ENCODE assay signal across 17 cellular contexts in the genomic region with DNA sequence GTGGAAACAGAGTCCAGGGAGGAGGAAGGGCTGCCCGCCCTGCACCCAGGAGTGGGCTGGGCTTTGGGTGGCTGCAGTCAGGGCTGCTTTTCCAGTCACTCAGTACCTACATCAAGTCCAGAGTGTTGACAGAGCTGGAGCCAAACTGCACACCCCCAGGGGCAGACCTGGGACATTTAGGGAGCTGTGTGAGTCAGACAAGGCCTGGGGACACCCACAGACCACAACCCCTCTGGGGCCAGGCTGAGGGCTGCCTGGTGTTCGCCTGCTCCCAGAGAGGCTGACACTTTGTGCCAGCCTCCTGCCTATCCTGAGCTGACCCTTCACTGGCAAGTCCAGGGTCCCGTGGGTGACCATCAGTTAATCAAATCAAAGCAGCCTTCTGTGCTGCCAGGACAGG.
DNase-seq lines count a peak whose midpoint lies in the region; ATAC-seq and TF ChIP-seq lines count a peak whose summit lies in the region.
"Had no signal": no experiment of that assay in that cellular context is flagged by ENCODE, and none has a peak within 500 bp of the region (broad histone marks: within the 10 kb centered on the region; RNA-seq: fewer than 3 reads in every experiment).

No MANE protein-coding gene starts in this region.

- no peaks in the 10 kb centered on the region for H3K9me2 ChIP-seq in OCI-LY1 (ENCODE audit: low read depth, low read length)

- CTCF ChIA-PET in Calu3 (lab: Charles Lee): no interaction called here

- H3K27ac ChIP-seq in OCI-LY1 (ENCODE audit: low read depth, low read length, poor library complexity, severe bottlenecking): peak overlapping the region; percentile 59
- H3K27ac ChIP-seq: colonic mucosa, esophagus muscularis mucosa, left ventricle myocardium inferior, SJCRH30, upper lobe of left lung had no signal

- ATAC-seq in activated CD4-positive, CD25-positive, alpha-beta regulatory T cell treated with anti-CD3 and anti-CD28 coated beads, Interleukin-2, amount 50 U/mL, for 24 hours: no peak

- no peaks in the 10 kb centered on the region; the same call in 1 of the 2 replicates for H3K36me3 ChIP-seq in OCI-LY1 (ENCODE audit: insufficient read depth, low read length)
- H3K36me3 ChIP-seq: colonic mucosa, esophagus muscularis mucosa, left ventricle myocardium inferior, SJCRH30, upper lobe of left lung had no signal

- H3K9me3 ChIP-seq in OCI-LY1 (ENCODE audit: low read length): no peaks in the 10 kb centered on the region
- H3K9me3 ChIP-seq: colonic mucosa, esophagus muscularis mucosa, left ventricle myocardium inferior, SJCRH30, upper lobe of left lung had no signal

- no peaks in the 10 kb centered on the region for H3F3A ChIP-seq in OCI-LY1 (ENCODE audit: insufficient read depth, low read length)

- peaks cover 3% of the 10 kb centered on the region for H3K36me3 Mint-ChIP-seq in activated T-helper 1 cell treated with anti-CD3 and anti-CD28 coated beads, Interleukin-12 subunit alpha, Interleukin-12 subunit beta, Interleukin-2, Interleukin-4 antibody, amounts not matched to agents 30 ng/mL and 10 ng/mL and 1 ng/mL, durations not matched to agents 14 hours and 24 hours and 36 hours (ENCODE audit: low read depth)
- H3K36me3 Mint-ChIP-seq in Calu3 (ENCODE audit: insufficient read depth, unreplicated experiment): no peaks in the 10 kb centered on the region

- H3K27me3 Mint-ChIP-seq in activated T-helper 1 cell treated with anti-CD3 and anti-CD28 coated beads, Interleukin-12 subunit alpha, Interleukin-12 subunit beta, Interleukin-2, Interleukin-4 antibody, amounts not matched to agents 30 ng/mL and 10 ng/mL and 1 ng/mL, durations not matched to agents 14 hours and 24 hours and 36 hours (ENCODE audit: insufficient read depth): no peaks in the 10 kb centered on the region
- H3K27me3 Mint-ChIP-seq in Calu3 (ENCODE audit: unreplicated experiment): no peaks in the 10 kb centered on the region

- peak overlapping the region; percentile 24; the same call in 1 of the 2 replicates for H3K9ac ChIP-seq in OCI-LY1 (ENCODE audit: low read length)

- no TSS peak for BruUV-seq in Calu3 (replicated peaks; lab: Mats Ljungman, UMichigan)

- no peak for TF ChIP-seq POLR2A in lower leg skin (IDR thresholded peaks at IDR 0.05)

- H3K27ac Mint-ChIP-seq in activated T-helper 1 cell treated with anti-CD3 and anti-CD28 coated beads, Interleukin-12 subunit alpha, Interleukin-12 subunit beta, Interleukin-2, Interleukin-4 antibody, amounts not matched to agents 30 ng/mL and 10 ng/mL and 1 ng/mL, durations not matched to agents 14 hours and 24 hours and 36 hours: peak overlapping the region; percentile 81
- no peak overlapping the region for H3K27ac Mint-ChIP-seq in Calu3 (ENCODE audit: unreplicated experiment)

- 68 to 81% methylated on average over 2 to 3 of the region's 3 CpGs for WGBS in lower leg skin, 2 donors

- H4K20me1 ChIP-seq in OCI-LY1 (ENCODE audit: insufficient read depth, low read length): no peaks in the 10 kb centered on the region

- H3K4me3 Mint-ChIP-seq in activated T-helper 1 cell treated with anti-CD3 and anti-CD28 coated beads, Interleukin-12 subunit alpha, Interleukin-12 subunit beta, Interleukin-2, Interleukin-4 antibody, amounts not matched to agents 30 ng/mL and 10 ng/mL and 1 ng/mL, durations not matched to agents 14 hours and 24 hours and 36 hours: peak overlapping the region; percentile 39
- H3K4me3 Mint-ChIP-seq in Calu3 (ENCODE audit: low read depth, unreplicated experiment): no peak overlapping the region

- TF ChIP-seq CTCF in OCI-LY1 (IDR thresholded peaks at IDR 0.05; ENCODE audit: low read length): no peak
- TF ChIP-seq CTCF in Calu3 (IDR thresholded peaks at IDR 0.05; ENCODE audit: unreplicated experiment): no peak
- TF ChIP-seq CTCF in lower leg skin (IDR thresholded peaks at IDR 0.05): no peak

- peaks cover 73% of the 10 kb centered on the region for H3K4me1 Mint-ChIP-seq in activated T-helper 1 cell treated with anti-CD3 and anti-CD28 coated beads, Interleukin-12 subunit alpha, Interleukin-12 subunit beta, Interleukin-2, Interleukin-4 antibody, amounts not matched to agents 30 ng/mL and 10 ng/mL and 1 ng/mL, durations not matched to agents 14 hours and 24 hours and 36 hours (ENCODE audit: low read depth)
- H3K4me1 Mint-ChIP-seq in Calu3 (ENCODE audit: low read depth, unreplicated experiment): peaks cover 19% of the 10 kb centered on the region

- H3K79me2 ChIP-seq in OCI-LY1 (ENCODE audit: insufficient read depth, low read length): no peaks in the 10 kb centered on the region

- no peaks in the 10 kb centered on the region for H3K9me3 Mint-ChIP-seq in activated T-helper 1 cell treated with anti-CD3 and anti-CD28 coated beads, Interleukin-12 subunit alpha, Interleukin-12 subunit beta, Interleukin-2, Interleukin-4 antibody, amounts not matched to agents 30 ng/mL and 10 ng/mL and 1 ng/mL, durations not matched to agents 14 hours and 24 hours and 36 hours
- H3K9me3 Mint-ChIP-seq in Calu3 (ENCODE audit: low read depth, unreplicated experiment): no peaks in the 10 kb centered on the region

- H2AFZ ChIP-seq in OCI-LY1 (ENCODE audit: low read length): no peak overlapping the region

- H3K4me3 ChIP-seq in OCI-LY1 (ENCODE audit: low read depth, low read length, poor library complexity, severe bottlenecking) (no peak overlapping the region), lower leg skin (ENCODE audit: low read depth, poor library complexity, severe bottlenecking) (no peak overlapping the region)
- H3K4me3 ChIP-seq: colonic mucosa, esophagus muscularis mucosa, left ventricle myocardium inferior, SJCRH30, upper lobe of left lung had no signal

- H3K27me3 ChIP-seq in OCI-LY1 (ENCODE audit: insufficient read depth, low read length): no peaks in the 10 kb centered on the region
- H3K27me3 ChIP-seq: colonic mucosa, esophagus muscularis mucosa, SJCRH30, upper lobe of left lung had no signal

- peak; percentile 35 for DNase-seq in activated CD4-positive, CD25-positive, alpha-beta regulatory T cell treated with anti-CD3 and anti-CD28 coated beads, Interleukin-2, amount 50 U/mL, for 72 hours
- peak; percentile 8 for DNase-seq in activated T-helper 1 cell treated with anti-CD3 and anti-CD28 coated beads, Interleukin-12 subunit alpha, Interleukin-12 subunit beta, Interleukin-2, Interleukin-4 antibody, amounts not matched to agents 30 ng/mL and 10 ng/mL and 1 ng/mL, durations not matched to agents 14 hours and 24 hours and 36 hours (ENCODE audit: low spot score)
- DNase-seq in stimulated activated CD4-positive, alpha-beta T cell treated with anti-CD3 and anti-CD28 coated beads, Interleukin-2, amount 100 ng/mL, for 24 hours: peak; percentile 37 to 46
- DNase-seq in Calu3 (no peak), lower leg skin (ENCODE audit: low spot score in 2 of 2) (no peak), posterior cingulate gyrus (no peak)
- DNase-seq: amniotic stem cell, colonic mucosa, KG1, left ventricle myocardium inferior, NCI-H1930, NCI-H774, upper lobe of left lung had no signal

- intact Hi-C loops in activated T-helper 1 cell treated with anti-CD3 and anti-CD28 coated beads, Interleukin-12 subunit alpha, Interleukin-12 subunit beta, Interleukin-2, Interleukin-4 antibody, amounts not matched to agents 30 ng/mL and 10 ng/mL and 1 ng/mL, durations not matched to agents 14 hours and 24 hours and 36 hours (cut with micrococcal nuclease): loop anchor here (5.0 to 10.0 kb wide), 3 partner anchors 430 to 1055 kb away; partner anchors contain the start of gene MID1IP1
- intact Hi-C loops in Calu3 (cut with micrococcal nuclease; ENCODE audit: unreplicated experiment) (no loop called here), lower leg skin (cut with DNase I; ENCODE audit: low total_unique reads) (no loop called here), posterior cingulate gyrus (cut with DNase I) (no loop called here)

- peaks cover 88% of the 10 kb centered on the region for H3K4me1 ChIP-seq in OCI-LY1 (ENCODE audit: insufficient read depth, low read length, severe bottlenecking)
- H3K4me1 ChIP-seq: colonic mucosa had no signal

- peak overlapping the region; percentile 6; the same call in 1 of the 2 replicates for H3K4me2 ChIP-seq in OCI-LY1 (ENCODE audit: low read length)

Comparison
In these comparisons a context has a peak if more than half of its experiments do, and no peak if none do; other contexts are left out.
1. DNase-seq: peak in activated CD4-positive, CD25-positive, alpha-beta regulatory T cell treated with anti-CD3 and anti-CD28 coated beads, Interleukin-2, amount 50 U/mL, for 72 hours (single experiment), activated T-helper 1 cell treated with anti-CD3 and anti-CD28 coated beads, Interleukin-12 subunit alpha, Interleukin-12 subunit beta, Interleukin-2, Interleukin-4 antibody, amounts not matched to agents 30 ng/mL and 10 ng/mL and 1 ng/mL, durations not matched to agents 14 hours and 24 hours and 36 hours (single experiment) and stimulated activated CD4-positive, alpha-beta T cell treated with anti-CD3 and anti-CD28 coated beads, Interleukin-2, amount 100 ng/mL, for 24 hours (2 of 2); none in Calu3 (single experiment), lower leg skin (0 of 2) and posterior cingulate gyrus (0 of 10).